In the genomic region with DNA sequence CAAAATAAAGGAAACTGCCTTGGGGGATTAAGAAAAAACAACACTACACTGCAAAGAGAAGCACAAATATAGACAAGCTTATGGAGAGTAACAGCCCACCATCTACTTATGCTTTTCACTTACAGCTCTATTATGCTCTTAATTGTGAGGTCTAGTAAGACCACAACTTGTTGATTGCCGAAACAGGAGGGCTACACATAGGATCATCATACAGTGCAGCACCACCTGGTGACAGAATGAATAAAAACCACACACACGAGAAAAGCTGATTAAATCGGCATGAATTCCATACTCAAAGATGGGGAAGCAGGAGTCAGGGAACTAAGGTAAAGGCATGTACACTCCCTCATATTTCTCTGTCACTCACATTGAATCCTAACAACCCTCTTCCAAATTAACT, we compare ENCODE assay signal across 9 cellular contexts.
DNase-seq lines count a peak whose midpoint lies in the region; ATAC-seq, FAIRE-seq and TF ChIP-seq lines count a peak whose summit lies in the region.
"Had no signal": no experiment of that assay in that cellular context is flagged by ENCODE, and none has a peak within 500 bp of the region (broad histone marks: within the 10 kb centered on the region; RNA-seq: fewer than 3 reads in every experiment).

No MANE protein-coding gene starts in this region.

- H3K9ac ChIP-seq in OCI-LY3 (ENCODE audit: low read length) = no peak overlapping the region

- peak; percentile 27 for FAIRE-seq in GM12892 (lab: Jason Lieb, UNC)

- H3K4me1 ChIP-seq in OCI-LY3 (ENCODE audit: low read length) (peaks cover 7% of the 10 kb centered on the region; the same call in 1 of the 2 replicates), vagina (no peaks in the 10 kb centered on the region)

- H2AFZ ChIP-seq in OCI-LY3 (ENCODE audit: low read depth, low read length) = peak overlapping the region; percentile 77; the same call in 1 of the 2 replicates

- DNase-seq in GM12892 (ENCODE audit: insufficient read length) (no peak), fibroblast of villous mesenchyme (ENCODE audit: low read depth) (peak; percentile 58), middle frontal gyrus (ENCODE audit: extremely low spot score, low spot score) (no peak), vagina (ENCODE audit: extremely low spot score in 2 of 2) (no peak), T1000 (lab: John Stamatoyannopoulos, UW) (no peak)
- DNase-seq: stimulated activated CD4-positive, alpha-beta T cell treated with anti-CD3 and anti-CD28 coated beads, Interleukin-12 subunit alpha, Interleukin-12 subunit beta, amount 100 ng/mL, for 4 hours had no signal

- ATAC-seq in GM21825 (IDR thresholded peaks at IDR 0.05; ENCODE audit: unreplicated experiment) = no peak

- H3K79me2 ChIP-seq in OCI-LY3 (ENCODE audit: low read length) = no peaks in the 10 kb centered on the region

- H3K36me3 ChIP-seq in OCI-LY3 (replicated peaks; ENCODE audit: low read depth, low read length) (no peaks in the 10 kb centered on the region), vagina (no peaks in the 10 kb centered on the region)

- H3K27me3 ChIP-seq in OCI-LY3 (ENCODE audit: low read depth, low read length) (no peaks in the 10 kb centered on the region), vagina (no peaks in the 10 kb centered on the region)

- H3K4me3 ChIP-seq in OCI-LY3 (ENCODE audit: low read length) (peak overlapping the region; percentile 62), fibroblast of villous mesenchyme (ENCODE audit: low read depth, low read length) (no peak overlapping the region), vagina (no peak overlapping the region)

- H3K9me3 ChIP-seq in OCI-LY3 (ENCODE audit: insufficient read depth, low read length) (no peaks in the 10 kb centered on the region), vagina (no peaks in the 10 kb centered on the region)

- TF ChIP-seq POLR2A in GM12892 (IDR thresholded peaks at IDR 0.05; ENCODE audit: low read depth, low read length) (no peak), vagina (IDR thresholded peaks at IDR 0.05) (no peak)

- peak; percentile 76 for TF ChIP-seq CTCF in 22Rv1 (IDR thresholded peaks at IDR 0.05)
- TF ChIP-seq CTCF in OCI-LY3 (IDR thresholded peaks at IDR 0.05; ENCODE audit: low read depth, low read length) = peak; percentile 75
- TF ChIP-seq CTCF in fibroblast of villous mesenchyme (IDR thresholded peaks at IDR 0.05; ENCODE audit: insufficient read depth, low read depth, low read length) = peak; percentile 49
- no peak for TF ChIP-seq CTCF in vagina (IDR thresholded peaks at IDR 0.05)

- intact Hi-C loops in vagina (cut with DNase I) = no loop called here

- H3K27ac ChIP-seq in 22Rv1 = no peak overlapping the region
- H3K27ac ChIP-seq in OCI-LY3 (ENCODE audit: low read length) = no peak overlapping the region
- no peak overlapping the region for H3K27ac ChIP-seq in vagina

- peak overlapping the region; percentile 76 for H3K4me2 ChIP-seq in OCI-LY3 (ENCODE audit: low read length)

- no peaks in the 10 kb centered on the region for H4K20me1 ChIP-seq in OCI-LY3 (ENCODE audit: insufficient read depth, low read length)

Comparison
In these comparisons a context has a peak if more than half of its experiments do, and no peak if none do; other contexts are left out.
1. CTCF ChIP-seq: peak in 22Rv1 (single experiment), OCI-LY3 (single experiment) and fibroblast of villous mesenchyme (single experiment); none in vagina (0 of 3).